15 cellular contexts compared by ENCODE assay signal in the genomic region with DNA sequence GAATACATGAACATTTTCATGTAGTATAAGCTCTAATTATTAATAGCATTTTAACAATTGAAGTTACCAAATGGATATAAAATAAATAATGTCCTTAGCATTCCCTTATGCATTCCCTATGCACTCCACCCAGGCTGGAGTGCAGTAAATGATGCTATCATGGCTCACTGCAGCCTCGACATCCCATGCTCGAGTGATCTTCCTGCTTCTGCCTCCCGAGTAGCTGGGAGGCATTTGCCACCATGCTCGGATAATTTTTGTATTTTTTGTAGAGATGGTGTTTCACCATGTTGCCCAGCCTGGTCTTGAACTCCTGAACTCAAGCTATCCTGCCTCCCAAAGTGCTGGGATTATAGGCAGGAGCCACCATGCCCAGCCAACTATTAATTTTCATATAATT.
"Had no signal": no experiment of that assay in that cellular context is flagged by ENCODE, and none has a peak within 500 bp of the region (broad histone marks: within the 10 kb centered on the region; RNA-seq: fewer than 3 reads in every experiment).

No MANE protein-coding gene starts in this region.

- H3K4me1 Mint-ChIP-seq: stimulated activated memory B cell treated with anti-CD40 and anti-IgM and Interleukin-4, amounts not matched to agents 10 μg/mL and 1 μg/mL and 100 μg/mL, for 72 hours had no signal

- ATAC-seq: naive thymus-derived CD4-positive, alpha-beta T cell; stimulated activated memory B cell treated with anti-CD40 and anti-IgM and Interleukin-4, amounts not matched to agents 10 μg/mL and 1 μg/mL and 100 μg/mL, for 72 hours had no signal

- FAIRE-seq: urothelium cell line had no signal

- H3K27me3 ChIP-seq: pancreas, tibial artery had no signal

- H3K4me1 ChIP-seq: pancreas had no signal

- H3K9me3 ChIP-seq: pancreas, tibial artery had no signal

- H3K27ac Mint-ChIP-seq: activated naive CD8-positive, alpha-beta T cell; naive thymus-derived CD4-positive, alpha-beta T cell; stimulated activated memory B cell treated with anti-CD40 and anti-IgM and Interleukin-4, amounts not matched to agents 10 μg/mL and 1 μg/mL and 100 μg/mL, for 72 hours; T-helper 2 cell treated with Interferon-gamma antibody and Interleukin-4, amounts not matched to agents 5 μg/mL and 100 μg/mL, for 36 hours had no signal

- H3K27ac ChIP-seq: pancreas, tibial artery had no signal

- H3K9me3 Mint-ChIP-seq: brain; naive thymus-derived CD4-positive, alpha-beta T cell; stimulated activated memory B cell treated with anti-CD40 and anti-IgM and Interleukin-4, amounts not matched to agents 10 μg/mL and 1 μg/mL and 100 μg/mL, for 72 hours; T-helper 2 cell treated with Interferon-gamma antibody and Interleukin-4, amounts not matched to agents 5 μg/mL and 100 μg/mL, for 36 hours had no signal

- H3K4me3 Mint-ChIP-seq: activated naive CD8-positive, alpha-beta T cell; brain; naive thymus-derived CD4-positive, alpha-beta T cell; stimulated activated memory B cell treated with anti-CD40 and anti-IgM and Interleukin-4, amounts not matched to agents 10 μg/mL and 1 μg/mL and 100 μg/mL, for 72 hours; T-helper 2 cell treated with Interferon-gamma antibody and Interleukin-4, amounts not matched to agents 5 μg/mL and 100 μg/mL, for 36 hours had no signal

- H3K4me3 ChIP-seq: lung, pancreas, tibial artery had no signal

- H3K27me3 Mint-ChIP-seq: activated naive CD8-positive, alpha-beta T cell; naive thymus-derived CD4-positive, alpha-beta T cell; stimulated activated memory B cell treated with anti-CD40 and anti-IgM and Interleukin-4, amounts not matched to agents 10 μg/mL and 1 μg/mL and 100 μg/mL, for 72 hours had no signal

- DNase-seq: activated CD4-positive, alpha-beta T cell treated with anti-CD3 and anti-CD28 coated beads, Interleukin-2, amount 50 U/mL, for 1 hour; activated CD8-positive, alpha-beta memory T cell treated with anti-CD3 and anti-CD28 coated beads for 24 hours; activated gamma-delta T cell treated with Interleukin-2 at 50 U/mL for 16 hours; central memory CD4-positive, alpha-beta T cell; effector CD8-positive, alpha-beta T cell; naive thymus-derived CD4-positive, alpha-beta T cell; pancreas; stimulated activated CD4-positive, alpha-beta T cell treated with anti-CD3 and anti-CD28 coated beads, Interleukin-2, amount 100 ng/mL, for 48 hours had no signal
